ENCODE assay signal across 12 cellular contexts in genomic region chr5:150506571-150507282, GRCh38. TPM values are rescaled to one million over a fixed set of nuclear protein-coding genes. Genes with fewer than 3 reads are reported as not detected.
DNase-seq lines count a peak whose midpoint lies in the region; ATAC-seq lines count a peak whose summit lies in the region.
"Had no signal": no experiment of that assay in that cellular context is flagged by ENCODE, and none has a peak within 500 bp of the region (broad histone marks: within the 10 kb centered on the region; RNA-seq: fewer than 3 reads in every experiment).

No MANE protein-coding gene starts in this region.

- peak overlapping the region in 6 of 11 experiments; percentile 21 to 62 (median 50); a peak in 11 of 22 replicates for H3K9ac ChIP-seq in BLaER1 treated with 17β-estradiol and CSF1 and Interleukin-3, amounts not matched to agents 10 nM and 100 nM

- H3K4me2 ChIP-seq in BLaER1 treated with 17β-estradiol and CSF1 and Interleukin-3, amounts not matched to agents 10 nM and 100 nM = peak overlapping the region; percentile 51 to 85 (median 70); a peak in 21 of 22 replicates

- H3K4me3 ChIP-seq in BLaER1 treated with 17β-estradiol and CSF1 and Interleukin-3, amounts not matched to agents 10 nM and 100 nM = no peak overlapping the region

- H3K27ac ChIP-seq in BLaER1 treated with 17β-estradiol and CSF1 and Interleukin-3, amounts not matched to agents 10 nM and 100 nM = peak overlapping the region in 4 of 11 experiments; percentile 16 to 40 (median 22); a peak in 4 of 22 replicates
- peak overlapping the region; percentile 76 for H3K27ac ChIP-seq in angular gyrus (ENCODE audit: low read depth, low read length)

- DNase-seq in islet precursor cell = peak; percentile 49
- peak; percentile 63 for DNase-seq in retina
- DNase-seq in mesenteric fat pad (ENCODE audit: low spot score) = no peak
- DNase-seq in COR-L47 (lab: John Stamatoyannopoulos, UW) = no peak
- no peak for DNase-seq in stimulated activated CD4-positive, alpha-beta T cell treated with anti-CD3 and anti-CD28 coated beads, Interleukin-2, amount 100 ng/mL, for 48 hours
- DNase-seq: activated T-cell treated with anti-CD3 and anti-CD28 coated beads, Interleukin-2, amount 50 U/mL, for 4 hours; Karpas-422; NCI-H2081 treated with DMSO at 0.1 percent for 48 hours had no signal

- H4K20me1 ChIP-seq in BLaER1 treated with 17β-estradiol and CSF1 and Interleukin-3, amounts not matched to agents 10 nM and 100 nM = peaks cover 94 to 100% (median 96%) of the 10 kb centered on the region in 11 experiments

- ATAC-seq in HG03521 (IDR thresholded peaks at IDR 0.05; ENCODE audit: unreplicated experiment) = no peak
- ATAC-seq: activated T-cell treated with anti-CD3 and anti-CD28 coated beads, Interleukin-2, amount 50 U/mL, for 4 hours; sciatic nerve had no signal

- no peaks in the 10 kb centered on the region for H3K27me3 ChIP-seq in BLaER1 treated with 17β-estradiol and CSF1 and Interleukin-3, amounts not matched to agents 10 nM and 100 nM

- H3K4me1 ChIP-seq in BLaER1 treated with 17β-estradiol and CSF1 and Interleukin-3, amounts not matched to agents 10 nM and 100 nM = peaks cover 37 to 66% (median 51%) of the 10 kb centered on the region in 10 experiments

- H3K9me3 ChIP-seq in BLaER1 treated with 17β-estradiol and CSF1 and Interleukin-3, amounts not matched to agents 10 nM and 100 nM (replicated peaks in 1 of 11) = no peaks in the 10 kb centered on the region

- H3K36me3 ChIP-seq in BLaER1 treated with 17β-estradiol and CSF1 and Interleukin-3, amounts not matched to agents 10 nM and 100 nM = peaks cover 0 to 3% (median 0%) of the 10 kb centered on the region in 11 experiments; a peak in 1 of 22 replicates

RNA-seq across cellular contexts. Expression of gene NDST1, which starts 1.2 kb away (rescaled TPM):
- 110 TPM for total RNA-seq in mesenteric fat pad

RNA-seq across cellular contexts. Expression of gene RPS14, which starts 57.2 kb away (rescaled TPM):
- 1,447 TPM for total RNA-seq in mesenteric fat pad

Comparison
In these comparisons a context has a peak if more than half of its experiments do, and no peak if none do; other contexts are left out.
1. DNase-seq: peak in islet precursor cell (single experiment) and retina (single experiment); none in mesenteric fat pad (single experiment), COR-L47 (single experiment) and stimulated activated CD4-positive, alpha-beta T cell treated with anti-CD3 and anti-CD28 coated beads, Interleukin-2, amount 100 ng/mL, for 48 hours (0 of 2).